8 cellular contexts compared by ENCODE assay signal in genomic region chr4:38804654-38805295, GRCh38. TPM values are rescaled to one million over a fixed set of nuclear protein-coding genes. Genes with fewer than 3 reads are reported as not detected.
A peak's percentile ranks its signal among the peaks of the same experiment; 100 is the strongest.
DNase-seq lines count a peak whose midpoint lies in the region; ATAC-seq and TF ChIP-seq lines count a peak whose summit lies in the region.

Gene TLR1 (minus strand): TSS chr4:38804791. CDS start chr4:38798831, 5,960 bp downstream.

- peaks cover 6 to 8% of the 10 kb centered on the region in 2 donors for H3K36me3 ChIP-seq in duodenal mucosa (ENCODE audit: control insufficient read depth in 1 of 2, insufficient read depth in 2 of 2, low read length in 2 of 2)

- H3K36me3 Mint-ChIP-seq in activated T-cell treated with anti-CD3 and anti-CD28 coated beads, Interleukin-2, amount 50 U/mL, for 4 hours (ENCODE audit: insufficient read depth), result peaks cover 31% of the 10 kb centered on the region
- H3K36me3 Mint-ChIP-seq in type B pancreatic cell, result peaks cover 3% of the 10 kb centered on the region

- H3K27ac Mint-ChIP-seq in type B pancreatic cell, result no peak within 1 kb of the TSS

- peak; percentile 69 for TF ChIP-seq CTCF in type B pancreatic cell (conservative IDR thresholded peaks at IDR 0.05)

- peaks cover 23% of the 10 kb centered on the region for H3K9me3 Mint-ChIP-seq in activated T-cell treated with anti-CD3 and anti-CD28 coated beads, Interleukin-2, amount 50 U/mL, for 4 hours
- H3K9me3 Mint-ChIP-seq in type B pancreatic cell, result peaks cover 7% of the 10 kb centered on the region

- peak within 1 kb of the TSS; percentile 34 for H3K27ac ChIP-seq in duodenal mucosa (ENCODE audit: low read depth, low read length)

- no peaks in the 10 kb centered on the region for H3K27me3 Mint-ChIP-seq in activated T-cell treated with anti-CD3 and anti-CD28 coated beads, Interleukin-2, amount 50 U/mL, for 4 hours (ENCODE audit: low read depth)
- no peaks in the 10 kb centered on the region for H3K27me3 Mint-ChIP-seq in type B pancreatic cell

- peak; percentile 64 to 82 for ATAC-seq in activated T-cell treated with anti-CD3 and anti-CD28 coated beads, Interleukin-2, amount 50 U/mL, for 4 hours
- peak; percentile 52 for ATAC-seq in HG03354 (IDR thresholded peaks at IDR 0.05; ENCODE audit: poor library complexity, severe bottlenecking, unreplicated experiment)
- no peak for ATAC-seq in HG03460 (IDR thresholded peaks at IDR 0.05; ENCODE audit: unreplicated experiment)

- H3K9me3 ChIP-seq in duodenal mucosa (ENCODE audit: control insufficient read depth in 1 of 2, low read length in 2 of 2), result peaks cover 2 to 4% of the 10 kb centered on the region in 2 donors

- H3K4me3 ChIP-seq in duodenal mucosa (ENCODE audit: low read depth in 1 of 2, low read length in 2 of 2), result peak within 1 kb of the TSS; percentile 58 to 66

- in situ Hi-C loops in SK-MEL-5 (cut with HindIII; ENCODE audit: low pct_unique_long_range_greater_than_20kb, low sequenced_read_pairs), result no loop called here

- peak within 1 kb of the TSS; percentile 49 to 75 for H3K9ac ChIP-seq in duodenal mucosa (ENCODE audit: low read depth in 1 of 2, low read length in 2 of 2)

- H3K4me3 Mint-ChIP-seq in activated T-cell treated with anti-CD3 and anti-CD28 coated beads, Interleukin-2, amount 50 U/mL, for 4 hours, result peak within 1 kb of the TSS; percentile 82
- no peak within 1 kb of the TSS for H3K4me3 Mint-ChIP-seq in type B pancreatic cell

- DNase-seq in activated T-cell treated with anti-CD3 and anti-CD28 coated beads, Interleukin-2, amount 50 U/mL, for 4 hours, result no peak
- no peak for DNase-seq in activated T-cell treated with anti-CD3 and anti-CD28 coated beads, Interleukin-2, amount 50 U/mL, for 48 hours
- DNase-seq in SK-MEL-5 (ENCODE audit: low read depth, low spot score) (peak; percentile 63), midbrain (lab: John Stamatoyannopoulos, UW) (peak; percentile 53), type B pancreatic cell (ENCODE audit: extremely low spot score, unreplicated experiment) (no peak)

- H3K4me1 Mint-ChIP-seq in activated T-cell treated with anti-CD3 and anti-CD28 coated beads, Interleukin-2, amount 50 U/mL, for 4 hours (ENCODE audit: low read depth), result peaks cover 43% of the 10 kb centered on the region
- H3K4me1 Mint-ChIP-seq in type B pancreatic cell (ENCODE audit: unreplicated experiment), result peaks cover 4% of the 10 kb centered on the region

- H3K4me1 ChIP-seq in duodenal mucosa (ENCODE audit: control insufficient read depth in 1 of 2, insufficient read depth in 2 of 2, low read length in 2 of 2), result peaks cover 15 to 21% of the 10 kb centered on the region in 2 donors

- no peaks in the 10 kb centered on the region for H3K27me3 ChIP-seq in duodenal mucosa (ENCODE audit: control insufficient read depth in 1 of 2, insufficient read depth in 2 of 2, low read length in 2 of 2)

RNA-seq across cellular contexts. Expression of gene TLR1, which starts in this region (rescaled TPM):
- total RNA-seq in activated T-cell treated with anti-CD3 and anti-CD28 coated beads, Interleukin-2, amount 50 U/mL, for 4 hours, result 1 to 10 TPM in 2 of 3 donors, under 1 TPM in 1; 0.53 to 2.0 (median 1.1) TPM
- total RNA-seq in SK-MEL-5 (2014; rRNA removed; shearing (Covaris generic)), result 5.5 and 6.7 TPM in 2 replicates
- polyA plus RNA-seq in SK-MEL-5 (2015; cell fraction: cytosol; rRNA removed), result 3.7 and 4.1 TPM in 2 replicates
- polyA plus RNA-seq in SK-MEL-5 (2015; cell fraction: nucleus; rRNA removed), result 2.9 and 6.5 TPM in 2 replicates
- 0.36 and 0.55 TPM in 2 replicates for total RNA-seq in type B pancreatic cell (ENCODE audit: low replicate concordance)

Comparison
In these comparisons a context has a peak if more than half of its experiments do, and no peak if none do; other contexts are left out.
1. DNase-seq: peak in SK-MEL-5 (single experiment) and midbrain (single experiment); none in activated T-cell treated with anti-CD3 and anti-CD28 coated beads, Interleukin-2, amount 50 U/mL, for 4 hours (single experiment), activated T-cell treated with anti-CD3 and anti-CD28 coated beads, Interleukin-2, amount 50 U/mL, for 48 hours (0 of 2) and type B pancreatic cell (single experiment).